ENCODE assay signal across 20 cellular contexts in genomic region chr3:61420136-61420759, GRCh38.
DNase-seq lines count a peak whose midpoint lies in the region; ATAC-seq and TF ChIP-seq lines count a peak whose summit lies in the region.
"Had no signal": no experiment of that assay in that cellular context is flagged by ENCODE, and none has a peak within 500 bp of the region (broad histone marks: within the 10 kb centered on the region; RNA-seq: fewer than 3 reads in every experiment).

No MANE protein-coding gene starts in this region.

- CTCF ChIA-PET in activated CD4-positive, alpha-beta memory T cell treated with anti-CD3 and anti-CD28 coated beads for 36 hours (lab: Charles Lee) = no interaction called here
- CTCF ChIA-PET in activated CD4-positive, alpha-beta memory T cell treated with anti-CD3 and anti-CD28 coated beads, Interleukin-2, amount 10 ng/mL, durations not matched to agents 7 days and 5 days (lab: Charles Lee) = no interaction called here

- no peak for TF ChIP-seq CTCF in mucosa of descending colon (IDR thresholded peaks at IDR 0.05)

- H3K27me3 Mint-ChIP-seq in activated CD4-positive, alpha-beta memory T cell treated with anti-CD3 and anti-CD28 coated beads for 36 hours = peaks cover 1% of the 10 kb centered on the region
- no peaks in the 10 kb centered on the region for H3K27me3 Mint-ChIP-seq in activated CD4-positive, alpha-beta memory T cell treated with anti-CD3 and anti-CD28 coated beads, Interleukin-2, amount 10 ng/mL, durations not matched to agents 7 days and 5 days
- H3K27me3 Mint-ChIP-seq in activated T-helper 1 cell treated with anti-CD3 and anti-CD28 coated beads, Interleukin-12 subunit alpha, Interleukin-12 subunit beta, Interleukin-2, Interleukin-4 antibody, amounts not matched to agents 30 ng/mL and 10 ng/mL and 1 ng/mL, durations not matched to agents 14 hours and 24 hours and 36 hours (ENCODE audit: insufficient read depth) = peaks cover 3% of the 10 kb centered on the region
- peaks cover 0 to 6% of the 10 kb centered on the region in 2 donors for H3K27me3 Mint-ChIP-seq in stimulated activated naive B cell treated with anti-CD40 and anti-IgM and Interleukin-4, amounts not matched to agents 10 μg/mL and 1 μg/mL and 100 μg/mL, for 72 hours
- H3K27me3 Mint-ChIP-seq: CD4-positive, alpha-beta T cell had no signal

- H3K9me3 Mint-ChIP-seq in activated CD4-positive, alpha-beta memory T cell treated with anti-CD3 and anti-CD28 coated beads for 36 hours = no peaks in the 10 kb centered on the region
- no peaks in the 10 kb centered on the region for H3K9me3 Mint-ChIP-seq in activated CD4-positive, alpha-beta memory T cell treated with anti-CD3 and anti-CD28 coated beads, Interleukin-2, amount 10 ng/mL, durations not matched to agents 7 days and 5 days
- H3K9me3 Mint-ChIP-seq in activated T-helper 1 cell treated with anti-CD3 and anti-CD28 coated beads, Interleukin-12 subunit alpha, Interleukin-12 subunit beta, Interleukin-2, Interleukin-4 antibody, amounts not matched to agents 30 ng/mL and 10 ng/mL and 1 ng/mL, durations not matched to agents 14 hours and 24 hours and 36 hours = no peaks in the 10 kb centered on the region
- no peaks in the 10 kb centered on the region for H3K9me3 Mint-ChIP-seq in stimulated activated naive B cell treated with anti-CD40 and anti-IgM and Interleukin-4, amounts not matched to agents 10 μg/mL and 1 μg/mL and 100 μg/mL, for 72 hours
- H3K9me3 Mint-ChIP-seq: activated naive CD4-positive, alpha-beta T cell treated with anti-CD3 and anti-CD28 coated beads, Interleukin-2, amount 50 U/mL, for 24 hours; CD4-positive, alpha-beta T cell; mesothelial cell of epicardium had no signal

- POLR2A ChIA-PET in activated CD4-positive, alpha-beta memory T cell treated with anti-CD3 and anti-CD28 coated beads for 36 hours (lab: Charles Lee) = no interaction called here
- POLR2A ChIA-PET in activated CD4-positive, alpha-beta memory T cell treated with anti-CD3 and anti-CD28 coated beads, Interleukin-2, amount 10 ng/mL, durations not matched to agents 7 days and 5 days (lab: Charles Lee) = no interaction called here

- intact Hi-C loops in activated CD4-positive, alpha-beta memory T cell treated with anti-CD3 and anti-CD28 coated beads for 36 hours (cut with micrococcal nuclease) = no loop called here
- intact Hi-C loops in activated T-helper 1 cell treated with anti-CD3 and anti-CD28 coated beads, Interleukin-12 subunit alpha, Interleukin-12 subunit beta, Interleukin-2, Interleukin-4 antibody, amounts not matched to agents 30 ng/mL and 10 ng/mL and 1 ng/mL, durations not matched to agents 14 hours and 24 hours and 36 hours (cut with micrococcal nuclease) = loop anchor here (5.0 kb wide), 1 partner anchor 112 kb away; no protein-coding TSS in a partner anchor
- intact Hi-C loops in mucosa of descending colon (cut with DNase I, micrococcal nuclease) = no loop called here

- H3K36me3 ChIP-seq in mucosa of descending colon (ENCODE audit: low read depth) = no peaks in the 10 kb centered on the region
- H3K36me3 ChIP-seq: heart right ventricle, sigmoid colon, thoracic aorta had no signal

- peaks cover 8% of the 10 kb centered on the region for H3K4me1 Mint-ChIP-seq in activated CD4-positive, alpha-beta memory T cell treated with anti-CD3 and anti-CD28 coated beads for 36 hours (ENCODE audit: low read depth)
- no peaks in the 10 kb centered on the region for H3K4me1 Mint-ChIP-seq in activated CD4-positive, alpha-beta memory T cell treated with anti-CD3 and anti-CD28 coated beads, Interleukin-2, amount 10 ng/mL, durations not matched to agents 7 days and 5 days
- peaks cover 12% of the 10 kb centered on the region for H3K4me1 Mint-ChIP-seq in activated T-helper 1 cell treated with anti-CD3 and anti-CD28 coated beads, Interleukin-12 subunit alpha, Interleukin-12 subunit beta, Interleukin-2, Interleukin-4 antibody, amounts not matched to agents 30 ng/mL and 10 ng/mL and 1 ng/mL, durations not matched to agents 14 hours and 24 hours and 36 hours (ENCODE audit: low read depth)
- H3K4me1 Mint-ChIP-seq in stimulated activated naive B cell treated with anti-CD40 and anti-IgM and Interleukin-4, amounts not matched to agents 10 μg/mL and 1 μg/mL and 100 μg/mL, for 72 hours = no peaks in the 10 kb centered on the region
- H3K4me1 Mint-ChIP-seq: activated naive CD4-positive, alpha-beta T cell treated with anti-CD3 and anti-CD28 coated beads, Interleukin-2, amount 50 U/mL, for 24 hours had no signal

- H3K9me3 ChIP-seq in mucosa of descending colon = no peaks in the 10 kb centered on the region
- H3K9me3 ChIP-seq: A549, heart right ventricle, sigmoid colon, thoracic aorta had no signal

- no peaks in the 10 kb centered on the region for H3K36me3 Mint-ChIP-seq in activated CD4-positive, alpha-beta memory T cell treated with anti-CD3 and anti-CD28 coated beads for 36 hours
- H3K36me3 Mint-ChIP-seq in activated CD4-positive, alpha-beta memory T cell treated with anti-CD3 and anti-CD28 coated beads, Interleukin-2, amount 10 ng/mL, durations not matched to agents 7 days and 5 days (ENCODE audit: low read depth) = no peaks in the 10 kb centered on the region
- H3K36me3 Mint-ChIP-seq in activated T-helper 1 cell treated with anti-CD3 and anti-CD28 coated beads, Interleukin-12 subunit alpha, Interleukin-12 subunit beta, Interleukin-2, Interleukin-4 antibody, amounts not matched to agents 30 ng/mL and 10 ng/mL and 1 ng/mL, durations not matched to agents 14 hours and 24 hours and 36 hours (ENCODE audit: low read depth) = no peaks in the 10 kb centered on the region
- no peaks in the 10 kb centered on the region for H3K36me3 Mint-ChIP-seq in stimulated activated naive B cell treated with anti-CD40 and anti-IgM and Interleukin-4, amounts not matched to agents 10 μg/mL and 1 μg/mL and 100 μg/mL, for 72 hours
- H3K36me3 Mint-ChIP-seq: activated naive CD4-positive, alpha-beta T cell treated with anti-CD3 and anti-CD28 coated beads, Interleukin-2, amount 50 U/mL, for 24 hours; mesothelial cell of epicardium had no signal

- ATAC-seq in GM19395 (IDR thresholded peaks at IDR 0.05; ENCODE audit: unreplicated experiment) (peak; percentile 80), HG02852 (IDR thresholded peaks at IDR 0.05; ENCODE audit: unreplicated experiment) (peak; percentile 83), mucosa of descending colon (no peak)
- no peak for ATAC-seq in stimulated activated naive B cell treated with anti-CD40 and anti-IgM and Interleukin-4, amounts not matched to agents 10 μg/mL and 1 μg/mL and 100 μg/mL, for 72 hours (replicated peaks)
- ATAC-seq: A549, heart right ventricle, SK-N-SH treated with all-trans-retinoic acid at 6 μM for 48 hours had no signal

- no peak overlapping the region for H3K4me3 Mint-ChIP-seq in activated CD4-positive, alpha-beta memory T cell treated with anti-CD3 and anti-CD28 coated beads for 36 hours
- H3K4me3 Mint-ChIP-seq in activated CD4-positive, alpha-beta memory T cell treated with anti-CD3 and anti-CD28 coated beads, Interleukin-2, amount 10 ng/mL, durations not matched to agents 7 days and 5 days = no peak overlapping the region
- no peak overlapping the region for H3K4me3 Mint-ChIP-seq in activated T-helper 1 cell treated with anti-CD3 and anti-CD28 coated beads, Interleukin-12 subunit alpha, Interleukin-12 subunit beta, Interleukin-2, Interleukin-4 antibody, amounts not matched to agents 30 ng/mL and 10 ng/mL and 1 ng/mL, durations not matched to agents 14 hours and 24 hours and 36 hours
- H3K4me3 Mint-ChIP-seq in stimulated activated naive B cell treated with anti-CD40 and anti-IgM and Interleukin-4, amounts not matched to agents 10 μg/mL and 1 μg/mL and 100 μg/mL, for 72 hours = no peak overlapping the region
- H3K4me3 Mint-ChIP-seq: activated naive CD4-positive, alpha-beta T cell treated with anti-CD3 and anti-CD28 coated beads, Interleukin-2, amount 50 U/mL, for 24 hours; CD4-positive, alpha-beta T cell; mesothelial cell of epicardium had no signal

- peak overlapping the region; percentile 21 for H3K27ac Mint-ChIP-seq in activated CD4-positive, alpha-beta memory T cell treated with anti-CD3 and anti-CD28 coated beads for 36 hours
- H3K27ac Mint-ChIP-seq in activated CD4-positive, alpha-beta memory T cell treated with anti-CD3 and anti-CD28 coated beads, Interleukin-2, amount 10 ng/mL, durations not matched to agents 7 days and 5 days = no peak overlapping the region
- H3K27ac Mint-ChIP-seq in activated T-helper 1 cell treated with anti-CD3 and anti-CD28 coated beads, Interleukin-12 subunit alpha, Interleukin-12 subunit beta, Interleukin-2, Interleukin-4 antibody, amounts not matched to agents 30 ng/mL and 10 ng/mL and 1 ng/mL, durations not matched to agents 14 hours and 24 hours and 36 hours = peak overlapping the region; percentile 20
- H3K27ac Mint-ChIP-seq in stimulated activated naive B cell treated with anti-CD40 and anti-IgM and Interleukin-4, amounts not matched to agents 10 μg/mL and 1 μg/mL and 100 μg/mL, for 72 hours = no peak overlapping the region
- H3K27ac Mint-ChIP-seq: activated naive CD4-positive, alpha-beta T cell treated with anti-CD3 and anti-CD28 coated beads, Interleukin-2, amount 50 U/mL, for 24 hours; CD4-positive, alpha-beta T cell; mesothelial cell of epicardium had no signal

- H3K4me1 ChIP-seq in mucosa of descending colon (ENCODE audit: low read depth) = no peaks in the 10 kb centered on the region
- H3K4me1 ChIP-seq: A549, sigmoid colon had no signal

- DNase-seq in activated CD4-positive, alpha-beta memory T cell treated with anti-CD3 and anti-CD28 coated beads for 36 hours = no peak
- DNase-seq in activated CD4-positive, alpha-beta memory T cell treated with anti-CD3 and anti-CD28 coated beads, Interleukin-2, amount 10 ng/mL, durations not matched to agents 7 days and 5 days = no peak
- no peak for DNase-seq in activated T-helper 1 cell treated with anti-CD3 and anti-CD28 coated beads, Interleukin-12 subunit alpha, Interleukin-12 subunit beta, Interleukin-2, Interleukin-4 antibody, amounts not matched to agents 30 ng/mL and 10 ng/mL and 1 ng/mL, durations not matched to agents 14 hours and 24 hours and 36 hours (ENCODE audit: low spot score)
- DNase-seq in mucosa of descending colon = no peak
- DNase-seq in stimulated activated naive B cell treated with anti-CD40 and anti-IgM and Interleukin-4, amounts not matched to agents 10 μg/mL and 1 μg/mL and 100 μg/mL, for 72 hours = no peak
- DNase-seq in pons (ENCODE audit: low spot score) = no peak
- DNase-seq: CD4-positive, alpha-beta T cell; heart right ventricle; NCI-H1436 treated with DMSO at 0.1 percent for 48 hours; NCI-H446 treated with DMSO at 0.1 percent for 48 hours; PC-9; sigmoid colon; stimulated activated CD4-positive, alpha-beta T cell treated with anti-CD3 and anti-CD28 coated beads, Interleukin-2, amount 100 ng/mL, for 48 hours had no signal

- no peak overlapping the region for H3K4me3 ChIP-seq in mucosa of descending colon
- H3K4me3 ChIP-seq: A549, heart right ventricle, PC-9, sigmoid colon, thoracic aorta had no signal

Comparison
In these comparisons a context has a peak if more than half of its experiments do, and no peak if none do; other contexts are left out.
1. H3K27ac Mint-ChIP-seq: peak in activated CD4-positive, alpha-beta memory T cell treated with anti-CD3 and anti-CD28 coated beads for 36 hours (single experiment) and activated T-helper 1 cell treated with anti-CD3 and anti-CD28 coated beads, Interleukin-12 subunit alpha, Interleukin-12 subunit beta, Interleukin-2, Interleukin-4 antibody, amounts not matched to agents 30 ng/mL and 10 ng/mL and 1 ng/mL, durations not matched to agents 14 hours and 24 hours and 36 hours (single experiment); none in activated CD4-positive, alpha-beta memory T cell treated with anti-CD3 and anti-CD28 coated beads, Interleukin-2, amount 10 ng/mL, durations not matched to agents 7 days and 5 days (single experiment) and stimulated activated naive B cell treated with anti-CD40 and anti-IgM and Interleukin-4, amounts not matched to agents 10 μg/mL and 1 μg/mL and 100 μg/mL, for 72 hours (single experiment).
2. ATAC-seq: peak in GM19395 (single experiment) and HG02852 (single experiment); none in mucosa of descending colon (single experiment) and stimulated activated naive B cell treated with anti-CD40 and anti-IgM and Interleukin-4, amounts not matched to agents 10 μg/mL and 1 μg/mL and 100 μg/mL, for 72 hours (0 of 2).